13 cellular contexts compared by ENCODE assay signal in genomic region chr10:64379898-64380297, GRCh38.
DNase-seq lines count a peak whose midpoint lies in the region; ATAC-seq and TF ChIP-seq lines count a peak whose summit lies in the region.
"Had no signal": no experiment of that assay in that cellular context is flagged by ENCODE, and none has a peak within 500 bp of the region (broad histone marks: within the 10 kb centered on the region; RNA-seq: fewer than 3 reads in every experiment).

No MANE protein-coding gene starts in this region.

- H3K4me3 ChIP-seq in BE2C (ENCODE audit: low read depth, low read length): no peak overlapping the region
- H3K4me3 ChIP-seq in foreskin fibroblast (ENCODE audit: low read depth in 1 of 2, low read length in 2 of 2): no peak overlapping the region
- H3K4me3 ChIP-seq: ovary had no signal

- TF ChIP-seq CTCF in BE2C (IDR thresholded peaks at IDR 0.05; ENCODE audit: low read depth, low read length) (peak; percentile 58), GM12873 (IDR thresholded peaks at IDR 0.05; ENCODE audit: insufficient read depth, low read depth, low read length, missing control alignments) (peak; percentile 14), foreskin fibroblast (IDR thresholded peaks at IDR 0.05; ENCODE audit: low read depth, low read length) (no peak)

- no peaks in the 10 kb centered on the region for H3K9me3 ChIP-seq in BE2C
- H3K9me3 ChIP-seq: ovary had no signal

- no peaks in the 10 kb centered on the region; the same call in 1 of the 2 replicates for H3K4me1 ChIP-seq in BE2C

- ATAC-seq in HG02678 (IDR thresholded peaks at IDR 0.05; ENCODE audit: unreplicated experiment) (no peak), HG02870 (IDR thresholded peaks at IDR 0.05; ENCODE audit: unreplicated experiment) (no peak)

- no peaks in the 10 kb centered on the region for H3K36me3 ChIP-seq in BE2C
- H3K36me3 ChIP-seq: ovary had no signal

- H3K27me3 ChIP-seq in BE2C: no peaks in the 10 kb centered on the region
- H3K27me3 ChIP-seq: ovary had no signal

- DNase-seq in BE2C: peak; percentile 23
- peak; percentile 36 for DNase-seq in SK-N-DZ (ENCODE audit: low spot score)
- peak; percentile 16 for DNase-seq in kidney tubule cell (ENCODE audit: low spot score)
- no peak for DNase-seq in HPDE6-E6E7 (ENCODE audit: extremely low spot score)
- no peak for DNase-seq in foreskin fibroblast
- DNase-seq: activated CD4-positive, alpha-beta T cell treated with anti-CD3 and anti-CD28 coated beads for 1 hour; activated naive CD8-positive, alpha-beta T cell treated with anti-CD3 and anti-CD28 coated beads, Interleukin-2, amount 10 ng/mL, durations not matched to agents 7 days and 5 days; NCI-H1105; NCI-H446; ovary had no signal

Comparison
In these comparisons a context has a peak if more than half of its experiments do, and no peak if none do; other contexts are left out.
1. DNase-seq: peak in BE2C (single experiment), SK-N-DZ (single experiment) and kidney tubule cell (single experiment); none in HPDE6-E6E7 (single experiment) and foreskin fibroblast (0 of 2).